35 cellular contexts compared by ENCODE assay signal in genomic region chr3:16990163-16990562, GRCh38.
"Had no signal": no experiment of that assay in that cellular context is flagged by ENCODE, and none has a peak within 500 bp of the region (broad histone marks: within the 10 kb centered on the region; RNA-seq: fewer than 3 reads in every experiment).

No MANE protein-coding gene starts in this region.

- H3K9me3 ChIP-seq: adrenal gland, body of pancreas, breast epithelium had no signal

- H3K9me3 Mint-ChIP-seq: activated B cell treated with CpG ODN at 0.5 μM for 24 hours; activated CD4-positive, alpha-beta memory T cell treated with anti-CD3 and anti-CD28 coated beads for 36 hours; activated CD4-positive, alpha-beta T cell treated with anti-CD3 and anti-CD28 coated beads, Interleukin-2, amount 10 ng/mL, durations not matched to agents 24 days and 14 days; activated CD8-positive, alpha-beta T cell treated with anti-CD3 and anti-CD28 coated beads for 36 hours; activated naive CD4-positive, alpha-beta T cell treated with anti-CD3 and anti-CD28 coated beads for 36 hours; activated naive CD8-positive, alpha-beta T cell treated with anti-CD3 and anti-CD28 coated beads for 36 hours; activated T-cell treated with anti-CD3 and anti-CD28 coated beads, Interleukin-2, amount 50 U/mL, for 4 hours; activated T-helper 1 cell treated with anti-CD3 and anti-CD28 coated beads, Interleukin-12 subunit alpha, Interleukin-12 subunit beta, Interleukin-2, Interleukin-4 antibody, amounts not matched to agents 30 ng/mL and 10 ng/mL and 1 ng/mL, durations not matched to agents 14 hours and 24 hours and 36 hours; T-helper 1 cell treated with Interleukin-12 subunit alpha and Interleukin-12 subunit beta and Interleukin-4 antibody, amounts not matched to agents 30 μg/mL and 1 μg/mL, for 36 hours; T-helper 2 cell treated with Interferon-gamma antibody and Interleukin-4, amounts not matched to agents 5 μg/mL and 100 μg/mL, for 36 hours had no signal

- H3K4me3 Mint-ChIP-seq: activated B cell treated with CpG ODN at 0.5 μM for 24 hours; activated CD4-positive, alpha-beta memory T cell treated with anti-CD3 and anti-CD28 coated beads for 36 hours; activated CD4-positive, alpha-beta T cell treated with anti-CD3 and anti-CD28 coated beads, Interleukin-2, amount 10 ng/mL, durations not matched to agents 24 days and 14 days; activated CD8-positive, alpha-beta T cell treated with anti-CD3 and anti-CD28 coated beads for 36 hours; activated naive CD4-positive, alpha-beta T cell treated with anti-CD3 and anti-CD28 coated beads for 36 hours; activated naive CD8-positive, alpha-beta T cell treated with anti-CD3 and anti-CD28 coated beads for 36 hours; activated T-cell treated with anti-CD3 and anti-CD28 coated beads, Interleukin-2, amount 50 U/mL, for 4 hours; activated T-cell treated with anti-CD3 and anti-CD28 coated beads, Interleukin-2, amount 50 U/mL, for 72 hours; activated T-helper 1 cell treated with anti-CD3 and anti-CD28 coated beads, Interleukin-12 subunit alpha, Interleukin-12 subunit beta, Interleukin-2, Interleukin-4 antibody, amounts not matched to agents 30 ng/mL and 10 ng/mL and 1 ng/mL, durations not matched to agents 14 hours and 24 hours and 36 hours; activated T-helper 17 cell treated with anti-CD3 and anti-CD28 coated beads, Interleukin-2, amount 50 U/mL, for 72 hours; T-helper 1 cell treated with Interleukin-12 subunit alpha and Interleukin-12 subunit beta and Interleukin-4 antibody, amounts not matched to agents 30 μg/mL and 1 μg/mL, for 36 hours; T-helper 2 cell treated with Interferon-gamma antibody and Interleukin-4, amounts not matched to agents 5 μg/mL and 100 μg/mL, for 36 hours had no signal

- H3K27ac ChIP-seq: adrenal gland, body of pancreas, brain microvascular endothelial cell, breast epithelium, VCaP had no signal

- H3K27me3 ChIP-seq: adrenal gland, body of pancreas, brain microvascular endothelial cell, breast epithelium had no signal

- H3K4me3 ChIP-seq: adrenal gland, body of pancreas, breast epithelium had no signal

- H3K27ac Mint-ChIP-seq: activated B cell treated with CpG ODN at 0.5 μM for 24 hours; activated CD4-positive, alpha-beta memory T cell treated with anti-CD3 and anti-CD28 coated beads for 36 hours; activated CD4-positive, alpha-beta T cell treated with anti-CD3 and anti-CD28 coated beads, Interleukin-2, amount 10 ng/mL, durations not matched to agents 24 days and 14 days; activated CD8-positive, alpha-beta T cell treated with anti-CD3 and anti-CD28 coated beads for 36 hours; activated naive CD4-positive, alpha-beta T cell treated with anti-CD3 and anti-CD28 coated beads for 36 hours; activated naive CD8-positive, alpha-beta T cell treated with anti-CD3 and anti-CD28 coated beads for 36 hours; activated T-cell treated with anti-CD3 and anti-CD28 coated beads, Interleukin-2, amount 50 U/mL, for 72 hours; activated T-helper 1 cell treated with anti-CD3 and anti-CD28 coated beads, Interleukin-12 subunit alpha, Interleukin-12 subunit beta, Interleukin-2, Interleukin-4 antibody, amounts not matched to agents 30 ng/mL and 10 ng/mL and 1 ng/mL, durations not matched to agents 14 hours and 24 hours and 36 hours; activated T-helper 17 cell treated with anti-CD3 and anti-CD28 coated beads, Interleukin-2, amount 50 U/mL, for 72 hours; T-helper 1 cell treated with Interleukin-12 subunit alpha and Interleukin-12 subunit beta and Interleukin-4 antibody, amounts not matched to agents 30 μg/mL and 1 μg/mL, for 36 hours; T-helper 2 cell treated with Interferon-gamma antibody and Interleukin-4, amounts not matched to agents 5 μg/mL and 100 μg/mL, for 36 hours had no signal

- H3K36me3 Mint-ChIP-seq: activated CD4-positive, alpha-beta memory T cell treated with anti-CD3 and anti-CD28 coated beads for 36 hours; activated naive CD4-positive, alpha-beta T cell treated with anti-CD3 and anti-CD28 coated beads, Interleukin-2, amount 50 U/mL, for 72 hours had no signal

- H3K27me3 Mint-ChIP-seq: activated B cell treated with CpG ODN at 0.5 μM for 24 hours; activated CD4-positive, alpha-beta memory T cell treated with anti-CD3 and anti-CD28 coated beads for 36 hours; activated CD4-positive, alpha-beta T cell treated with anti-CD3 and anti-CD28 coated beads, Interleukin-2, amount 10 ng/mL, durations not matched to agents 24 days and 14 days; activated CD8-positive, alpha-beta T cell treated with anti-CD3 and anti-CD28 coated beads for 36 hours; activated naive CD8-positive, alpha-beta T cell treated with anti-CD3 and anti-CD28 coated beads for 36 hours; activated T-helper 17 cell treated with anti-CD3 and anti-CD28 coated beads, Interleukin-2, amount 50 U/mL, for 72 hours had no signal

- ATAC-seq: activated CD8-positive, alpha-beta T cell treated with anti-CD3 and anti-CD28 coated beads for 36 hours; activated naive CD4-positive, alpha-beta T cell treated with anti-CD3 and anti-CD28 coated beads, Interleukin-2, amount 50 U/mL, for 72 hours; activated T-cell treated with anti-CD3 and anti-CD28 coated beads, Interleukin-2, amount 50 U/mL, for 4 hours; activated T-cell treated with anti-CD3 and anti-CD28 coated beads, Interleukin-2, amount 50 U/mL, for 72 hours; activated T-helper 17 cell treated with anti-CD3 and anti-CD28 coated beads, Interleukin-2, amount 50 U/mL, for 72 hours; body of pancreas had no signal

- DNase-seq: activated B cell treated with CpG ODN at 0.5 μM for 24 hours; activated CD4-positive, alpha-beta memory T cell treated with anti-CD3 and anti-CD28 coated beads for 36 hours; activated CD4-positive, alpha-beta T cell treated with anti-CD3 and anti-CD28 coated beads for 4 hours; activated CD4-positive, alpha-beta T cell treated with anti-CD3 and anti-CD28 coated beads, Interleukin-2, amount 10 ng/mL, durations not matched to agents 24 days and 14 days; activated CD4-positive, alpha-beta T cell treated with anti-CD3 and anti-CD28 coated beads, Interleukin-2, amount 50 U/mL, for 1 hour; activated CD4-positive, alpha-beta T cell treated with anti-CD3 and anti-CD28 coated beads, Interleukin-2, amount 50 U/mL, for 4 hours; activated CD4-positive, CD25-positive, alpha-beta regulatory T cell treated with anti-CD3 and anti-CD28 coated beads, Interleukin-2, amount 50 U/mL, for 72 hours; activated CD8-positive, alpha-beta memory T cell treated with anti-CD3 and anti-CD28 coated beads, Interleukin-2, amount 50 U/mL, for 4 hours; activated CD8-positive, alpha-beta T cell treated with anti-CD3 and anti-CD28 coated beads for 36 hours; activated effector memory CD4-positive, alpha-beta T cell treated with anti-CD3 and anti-CD28 coated beads, Interleukin-2, amount 50 U/mL, for 16 hours; activated gamma-delta T cell treated with Interleukin-2 at 50 U/mL for 16 hours; activated naive CD4-positive, alpha-beta T cell; activated naive CD4-positive, alpha-beta T cell treated with anti-CD3 and anti-CD28 coated beads for 36 hours; activated naive CD4-positive, alpha-beta T cell treated with anti-CD3 and anti-CD28 coated beads, Interleukin-2, amount 50 U/mL, for 16 hours; activated naive CD8-positive, alpha-beta T cell treated with anti-CD3 and anti-CD28 coated beads for 36 hours; activated T-cell treated with anti-CD3 and anti-CD28 coated beads for 4 hours; activated T-cell treated with anti-CD3 and anti-CD28 coated beads, Interleukin-2, amount 50 U/mL, for 1 hour; activated T-cell treated with anti-CD3 and anti-CD28 coated beads, Interleukin-2, amount 50 U/mL, for 4 hours; activated T-cell treated with anti-CD3 and anti-CD28 coated beads, Interleukin-2, amount 50 U/mL, for 72 hours; adrenal gland; amniotic stem cell; aorta; body of pancreas; brain microvascular endothelial cell; central memory CD4-positive, alpha-beta T cell; T-helper 1 cell; T-helper 2 cell; T-helper 9 cell had no signal

- H3K36me3 ChIP-seq: adrenal gland, brain microvascular endothelial cell, breast epithelium had no signal
